In genomic region chr2:43877782-43878464, GRCh38 we compare ENCODE assay signal across 8 cellular contexts. TPM values are rescaled to one million over a fixed set of nuclear protein-coding genes. Genes with fewer than 3 reads are reported as not detected.
DNase-seq lines count a peak whose midpoint lies in the region; ATAC-seq and TF ChIP-seq lines count a peak whose summit lies in the region.

No MANE protein-coding gene starts in this region.

- no peaks in the 10 kb centered on the region for H3K79me1 ChIP-seq in trophoblast cell (ENCODE audit: low read length)

- H3K4me2 ChIP-seq in MM.1S (ENCODE audit: low read depth, low read length): no peak overlapping the region
- no peak overlapping the region for H3K4me2 ChIP-seq in trophoblast cell (ENCODE audit: low read length)

- H3K27ac ChIP-seq in MM.1S (ENCODE audit: low read length): no peak overlapping the region
- no peak overlapping the region for H3K27ac ChIP-seq in SJSA1
- no peak overlapping the region for H3K27ac ChIP-seq in trophoblast cell (ENCODE audit: low read depth, low read length)
- no peak overlapping the region for H3K27ac ChIP-seq in uterus

- H4K12ac ChIP-seq in trophoblast cell (ENCODE audit: low read depth, low read length): no peak overlapping the region

- H3K9me2 ChIP-seq in MM.1S (replicated peaks; ENCODE audit: insufficient read depth, low read length): no peaks in the 10 kb centered on the region

- no peak overlapping the region for H2BK12ac ChIP-seq in trophoblast cell (ENCODE audit: low read length)

- no peak overlapping the region for H2AK5ac ChIP-seq in trophoblast cell (ENCODE audit: low read length)

- H2BK120ac ChIP-seq in trophoblast cell (ENCODE audit: insufficient read depth, low read length, poor library complexity): no peak overlapping the region

- H3K9me3 ChIP-seq in MM.1S (replicated peaks; ENCODE audit: insufficient read depth, low read length) (no peaks in the 10 kb centered on the region), SJSA1 (replicated peaks) (no peaks in the 10 kb centered on the region), trophoblast cell (ENCODE audit: insufficient read depth, low read depth, low read length) (no peaks in the 10 kb centered on the region), uterus (no peaks in the 10 kb centered on the region)

- H3K79me2 ChIP-seq in MM.1S (ENCODE audit: low read length) (no peaks in the 10 kb centered on the region), trophoblast cell (ENCODE audit: control insufficient read depth, insufficient read depth, low read length, poor library complexity) (no peaks in the 10 kb centered on the region)

- ATAC-seq in GM21529 (IDR thresholded peaks at IDR 0.05; ENCODE audit: unreplicated experiment): peak; percentile 80

- H4K20me1 ChIP-seq in MM.1S (ENCODE audit: insufficient read depth, low read length): no peaks in the 10 kb centered on the region

- DNase-seq in D341Med (ENCODE audit: low spot score) (peak; percentile 83), MM.1S (peak; percentile 56), SJSA1 (ENCODE audit: low read depth in 1 of 2, low spot score in 2 of 2) (peak; percentile 50 to 70), glomerular endothelial cell (ENCODE audit: extremely low read depth, low read depth, low spot score) (peak; percentile 10), trophoblast cell (peak; percentile 58 to 85), uterus (peak; percentile 27 to 51)
- peak; percentile 9 to 34 (median 32) for DNase-seq in activated naive CD4-positive, alpha-beta T cell (lab: John Stamatoyannopoulos, UW)

- no peak overlapping the region for H3K23ac ChIP-seq in trophoblast cell (ENCODE audit: low read length)

- no peak overlapping the region for H3K18ac ChIP-seq in trophoblast cell (ENCODE audit: low read length)

- intact Hi-C loops in uterus (cut with DNase I; ENCODE audit: low total_unique reads): no loop called here

- no peak overlapping the region for H2AFZ ChIP-seq in MM.1S (ENCODE audit: low read length)
- H2AFZ ChIP-seq in trophoblast cell (ENCODE audit: insufficient read depth, low read length, poor library complexity): no peak overlapping the region

- H3K36me3 ChIP-seq in MM.1S (replicated peaks; ENCODE audit: insufficient read depth, low read length) (no peaks in the 10 kb centered on the region), SJSA1 (no peaks in the 10 kb centered on the region), trophoblast cell (ENCODE audit: control insufficient read depth in 1 of 2, insufficient read depth in 2 of 2, low read length in 2 of 2) (no peaks in the 10 kb centered on the region), uterus (no peaks in the 10 kb centered on the region)

- no CpG with 5 or more reads among the region's 16 CpGs for WGBS in trophoblast cell (ENCODE audit: extremely low coverage, insufficient coverage, insufficient read length)

- no peak overlapping the region for H4K91ac ChIP-seq in trophoblast cell (ENCODE audit: low read depth, low read length)

- H3K4me1 ChIP-seq in MM.1S (ENCODE audit: low read length) (no peaks in the 10 kb centered on the region), SJSA1 (replicated peaks) (peaks cover 14% of the 10 kb centered on the region), trophoblast cell (ENCODE audit: control insufficient read depth in 1 of 2, insufficient read depth in 2 of 2, low read length in 2 of 2) (no peaks in the 10 kb centered on the region), uterus (no peaks in the 10 kb centered on the region)

- TF ChIP-seq POLR2A in uterus (IDR thresholded peaks at IDR 0.05): no peak

- peak; percentile 96 for TF ChIP-seq CTCF in MM.1S (IDR thresholded peaks at IDR 0.05; ENCODE audit: low read length)
- TF ChIP-seq CTCF in uterus (IDR thresholded peaks at IDR 0.05): peak; percentile 45 to 77 (median 65)

- H3K4me3 ChIP-seq in MM.1S (ENCODE audit: low read length) (no peak overlapping the region), SJSA1 (no peak overlapping the region), trophoblast cell (ENCODE audit: low read depth, low read length) (no peak overlapping the region), uterus (no peak overlapping the region)

- no peak overlapping the region for H3K14ac ChIP-seq in trophoblast cell (ENCODE audit: low read length)

- H3K27me3 ChIP-seq in MM.1S (replicated peaks; ENCODE audit: insufficient read depth, low read length) (no peaks in the 10 kb centered on the region), SJSA1 (replicated peaks) (no peaks in the 10 kb centered on the region), trophoblast cell (ENCODE audit: insufficient read depth, low read length) (no peaks in the 10 kb centered on the region), uterus (no peaks in the 10 kb centered on the region)

- H3F3A ChIP-seq in MM.1S (ENCODE audit: insufficient read depth, low read length): no peaks in the 10 kb centered on the region

- peak overlapping the region; percentile 25 for H4K8ac ChIP-seq in trophoblast cell (ENCODE audit: low read depth, low read length)

- no peak overlapping the region for H2BK5ac ChIP-seq in trophoblast cell (ENCODE audit: low read depth, low read length, poor library complexity)

- no peak overlapping the region for H3K9ac ChIP-seq in MM.1S (ENCODE audit: low read length)
- H3K9ac ChIP-seq in trophoblast cell (ENCODE audit: low read length): no peak overlapping the region

- no peak overlapping the region for H3K4ac ChIP-seq in trophoblast cell (ENCODE audit: low read depth, low read length)

RNA-seq across cellular contexts. Expression of gene ABCG8, which starts 39.2 kb away (rescaled TPM):
- not detected in 2 replicates for total RNA-seq in SJSA1 (2014; rRNA removed; shearing (Covaris generic))
- total RNA-seq in glomerular endothelial cell: not detected in 2 replicates
- polyA plus RNA-seq in trophoblast cell (2013): not detected in 2 replicates
- total RNA-seq in uterus: under 1 TPM in 1 of 4 donors, not detected in 3; 0.09 TPM

RNA-seq across cellular contexts. Expression of gene ABCG5, which starts 39.3 kb away (rescaled TPM):
- total RNA-seq in SJSA1 (2014; rRNA removed; shearing (Covaris generic)): not detected in 2 replicates
- total RNA-seq in glomerular endothelial cell: not detected in 2 replicates
- polyA plus RNA-seq in trophoblast cell (2013): not detected in 2 replicates
- not detected for total RNA-seq in uterus

Comparison
In these comparisons a context has a peak if more than half of its experiments do, and no peak if none do; other contexts are left out.
1. DNase-seq: peak in every context shown above with its lines; median percentile 83 in D341Med; 72 in trophoblast cell; 60 in SJSA1; 56 in MM.1S; 39 in uterus; 32 in activated naive CD4-positive, alpha-beta T cell; 10 in glomerular endothelial cell.